In the genomic region with DNA sequence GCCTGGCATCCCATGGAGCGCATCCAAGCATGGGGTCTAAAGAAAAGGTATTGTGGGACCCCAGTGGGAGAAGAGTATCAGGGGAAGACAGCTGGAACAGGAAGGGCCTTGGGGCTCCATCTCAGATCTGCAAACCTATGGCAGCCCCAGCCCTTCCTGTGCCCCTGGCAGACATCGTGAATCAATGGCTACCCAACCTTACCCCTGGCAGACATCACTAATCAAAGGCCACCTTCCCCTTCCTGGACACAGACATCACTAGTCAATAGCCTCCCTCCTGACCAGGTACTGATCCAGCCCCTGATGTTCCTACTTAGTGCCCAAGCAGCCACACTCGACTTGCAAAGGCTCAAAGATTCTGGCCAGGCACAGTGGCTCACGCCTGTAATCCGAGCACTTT, we compare ENCODE assay signal across 8 cellular contexts. TPM values are rescaled to one million over a fixed set of nuclear protein-coding genes. Genes with fewer than 3 reads are reported as not detected.
"Had no signal": no experiment of that assay in that cellular context is flagged by ENCODE, and none has a peak within 500 bp of the region (broad histone marks: within the 10 kb centered on the region; RNA-seq: fewer than 3 reads in every experiment).

No MANE protein-coding gene starts in this region.

- FAIRE-seq: G401.6, GM12891, GM12892, GM18507, GM19239 had no signal

- DNase-seq: GDM1, GF-D8 had no signal

RNA-seq across cellular contexts. Expression of a gene that starts 15.8 kb away (rescaled TPM):
- total RNA-seq: G401 had no signal
